In genomic region chr2:1324884-1325283, GRCh38 we compare ENCODE assay signal across 34 cellular contexts.
"Had no signal": no experiment of that assay in that cellular context is flagged by ENCODE, and none has a peak within 500 bp of the region (broad histone marks: within the 10 kb centered on the region; RNA-seq: fewer than 3 reads in every experiment).

No MANE protein-coding gene starts in this region.

- H3K9me3 ChIP-seq: MG63 had no signal

- H3K27me3 ChIP-seq: MG63 had no signal

- H3K27ac ChIP-seq: KMS-11 had no signal

- H3K4me3 ChIP-seq: MG63 had no signal

- H3K36me3 ChIP-seq: MG63 had no signal

- DNase-seq: Karpas-422, Kasumi-1, MG63, MM.1S, MV-4-11, NCI-H1048, NCI-H1092, NCI-H1092 treated with DMSO at 0.1 percent for 48 hours, NCI-H1105, NCI-H1105 treated with DMSO at 0.1 percent for 48 hours, NCI-H1417, NCI-H1417 treated with DMSO at 0.1 percent for 48 hours, NCI-H1436, NCI-H1436 treated with DMSO at 0.1 percent for 48 hours, NCI-H146, NCI-H1694, NCI-H1694 treated with DMSO at 0.1 percent for 48 hours, NCI-H187, NCI-H187 treated with DMSO at 0.1 percent for 48 hours, NCI-H1930, NCI-H2029, NCI-H2029 treated with DMSO at 0.1 percent for 48 hours, NCI-H2081, NCI-H2081 treated with DMSO at 0.1 percent for 48 hours, NCI-H2107, NCI-H2171, NCI-H2171 treated with DMSO at 0.1 percent for 48 hours, NCI-H2227 treated with DMSO at 0.1 percent for 48 hours, NCI-H226, NCI-H345, NCI-H446, NCI-H446 treated with DMSO at 0.1 percent for 48 hours, NCI-H510A had no signal
